ENCODE assay signal across 13 cellular contexts in the genomic region with DNA sequence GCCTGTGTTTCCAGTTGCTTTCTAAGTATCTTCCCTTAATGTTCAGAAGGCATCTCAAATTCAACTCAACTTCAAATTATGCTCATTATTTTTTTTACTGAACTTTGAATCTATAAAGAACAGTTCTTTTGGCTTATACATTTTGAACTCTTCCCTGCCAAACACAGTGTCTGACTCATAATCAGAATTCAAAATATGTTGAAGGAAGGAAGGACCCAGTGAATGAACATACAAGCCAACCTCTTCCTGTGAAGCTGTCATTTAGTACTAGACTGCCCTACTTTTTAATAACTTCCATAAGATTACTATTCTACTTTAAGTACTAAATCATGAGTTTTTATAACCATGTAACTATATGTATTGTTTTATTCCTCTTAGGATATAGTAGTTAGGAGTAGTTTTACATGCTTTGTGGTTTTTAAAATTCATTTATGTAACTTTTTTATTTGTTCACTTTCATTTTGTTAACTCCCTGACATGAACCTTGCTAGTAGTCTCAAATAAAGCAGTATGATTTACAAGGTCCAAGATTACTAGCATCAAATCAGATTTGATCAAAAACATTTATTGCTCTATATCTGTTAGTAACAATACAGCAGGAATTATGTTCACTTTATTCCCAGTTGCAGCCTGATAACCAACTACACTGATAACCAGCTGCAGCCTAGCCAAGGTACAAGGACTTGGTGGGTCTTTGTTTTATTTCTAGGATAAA. TPM values are rescaled to one million over a fixed set of nuclear protein-coding genes. Genes with fewer than 3 reads are reported as not detected.
A peak's percentile ranks its signal among the peaks of the same experiment; 100 is the strongest.
DNase-seq lines count a peak whose midpoint lies in the region; ATAC-seq lines count a peak whose summit lies in the region.
"Had no signal": no experiment of that assay in that cellular context is flagged by ENCODE, and none has a peak within 500 bp of the region (broad histone marks: within the 10 kb centered on the region; RNA-seq: fewer than 3 reads in every experiment).

No MANE protein-coding gene starts in this region.

- H3K27ac Mint-ChIP-seq in CD4-positive, alpha-beta memory T cell = peak overlapping the region; percentile 23 to 71 (median 63)
- peak overlapping the region in 1 of 2 donors; percentile 61 for H3K27ac Mint-ChIP-seq in effector memory CD8-positive, alpha-beta T cell
- H3K27ac Mint-ChIP-seq: dendritic cell treated with granulocyte-macrophage colony-stimulating factor and Interleukin-4, amounts not matched to agents 40 ng/mL and 50 ng/mL, for 4 days; stimulated activated naive B cell treated with anti-CD40 and anti-IgM and Interleukin-4, amounts not matched to agents 10 μg/mL and 1 μg/mL and 100 μg/mL, for 72 hours had no signal

- H3K4me3 ChIP-seq in CD4-positive, alpha-beta memory T cell (ENCODE audit: low read length in 2 of 2) = no peak overlapping the region

- peak overlapping the region in 2 of 8 donors; percentile 5 to 36 for H3K4me3 Mint-ChIP-seq in CD4-positive, alpha-beta memory T cell
- H3K4me3 Mint-ChIP-seq in effector memory CD8-positive, alpha-beta T cell = no peak overlapping the region
- H3K4me3 Mint-ChIP-seq: dendritic cell treated with granulocyte-macrophage colony-stimulating factor and Interleukin-4, amounts not matched to agents 40 ng/mL and 50 ng/mL, for 4 days; stimulated activated naive B cell treated with anti-CD40 and anti-IgM and Interleukin-4, amounts not matched to agents 10 μg/mL and 1 μg/mL and 100 μg/mL, for 72 hours had no signal

- ATAC-seq in HG02610 (IDR thresholded peaks at IDR 0.05; ENCODE audit: unreplicated experiment) (peak; percentile 60), HG02623 (IDR thresholded peaks at IDR 0.05; ENCODE audit: unreplicated experiment) (no peak)
- no peak for ATAC-seq in effector memory CD8-positive, alpha-beta T cell (replicated peaks)
- ATAC-seq: stimulated activated naive B cell treated with anti-CD40 and anti-IgM and Interleukin-4, amounts not matched to agents 10 μg/mL and 1 μg/mL and 100 μg/mL, for 72 hours had no signal

- POLR2A ChIA-PET in CD4-positive, alpha-beta memory T cell (lab: Charles Lee; ENCODE audit: partially characterized antibody) = interaction anchor here (1.8 kb wide), 1 partner anchor 208 kb away, joined by 3 read pairs; no protein-coding TSS in a partner anchor

- no peaks in the 10 kb centered on the region for H3K9me3 ChIP-seq in CD4-positive, alpha-beta memory T cell (ENCODE audit: control insufficient read depth in 1 of 2, low read length in 2 of 2)

- H3K27me3 ChIP-seq in CD4-positive, alpha-beta memory T cell (ENCODE audit: insufficient read depth, low read length) = no peaks in the 10 kb centered on the region

- peaks cover 18 to 26% of the 10 kb centered on the region in 2 donors for H3K36me3 Mint-ChIP-seq in CD4-positive, alpha-beta memory T cell
- peaks cover 16% of the 10 kb centered on the region for H3K36me3 Mint-ChIP-seq in effector memory CD8-positive, alpha-beta T cell (ENCODE audit: insufficient read depth)

- intact Hi-C loops in CD4-positive, alpha-beta memory T cell (cut with micrococcal nuclease) = no loop called here

- no peaks in the 10 kb centered on the region for H3K27me3 Mint-ChIP-seq in CD4-positive, alpha-beta memory T cell
- no peaks in the 10 kb centered on the region for H3K27me3 Mint-ChIP-seq in effector memory CD8-positive, alpha-beta T cell
- H3K27me3 Mint-ChIP-seq: dendritic cell treated with granulocyte-macrophage colony-stimulating factor and Interleukin-4, amounts not matched to agents 40 ng/mL and 50 ng/mL, for 4 days; stimulated activated naive B cell treated with anti-CD40 and anti-IgM and Interleukin-4, amounts not matched to agents 10 μg/mL and 1 μg/mL and 100 μg/mL, for 72 hours had no signal

- DNase-seq in CD4-positive, alpha-beta memory T cell = peak in 2 of 5 donors; percentile 1 to 12
- DNase-seq in amniotic epithelial cell (ENCODE audit: low read depth) (peak; percentile 44), lung microvascular endothelial cell (ENCODE audit: low read depth in 2 of 2) (peak; percentile 67 to 76), MV-4-11 (lab: John Stamatoyannopoulos, UW) (no peak)
- no peak for DNase-seq in effector CD4-positive, alpha-beta T cell
- DNase-seq in effector memory CD8-positive, alpha-beta T cell = no peak
- DNase-seq: islet precursor cell; NCI-H1436; stimulated activated naive B cell treated with anti-CD40 and anti-IgM and Interleukin-4, amounts not matched to agents 10 μg/mL and 1 μg/mL and 100 μg/mL, for 72 hours had no signal

- peaks cover under 1 to 21% (median 9%) of the 10 kb centered on the region in 4 donors for H3K4me1 Mint-ChIP-seq in CD4-positive, alpha-beta memory T cell
- peaks cover 1 to 10% of the 10 kb centered on the region in 2 donors for H3K4me1 Mint-ChIP-seq in effector memory CD8-positive, alpha-beta T cell (ENCODE audit: low read depth in 2 of 2)

- CTCF ChIA-PET in CD4-positive, alpha-beta memory T cell (lab: Charles Lee; ENCODE audit: partially characterized antibody) = no interaction called here

- H3K36me3 ChIP-seq in CD4-positive, alpha-beta memory T cell (ENCODE audit: insufficient read depth, low read length) = peaks cover 15% of the 10 kb centered on the region

- no peaks in the 10 kb centered on the region for H3K9me3 Mint-ChIP-seq in CD4-positive, alpha-beta memory T cell
- H3K9me3 Mint-ChIP-seq in effector memory CD8-positive, alpha-beta T cell = no peaks in the 10 kb centered on the region
- H3K9me3 Mint-ChIP-seq: dendritic cell treated with granulocyte-macrophage colony-stimulating factor and Interleukin-4, amounts not matched to agents 40 ng/mL and 50 ng/mL, for 4 days; stimulated activated naive B cell treated with anti-CD40 and anti-IgM and Interleukin-4, amounts not matched to agents 10 μg/mL and 1 μg/mL and 100 μg/mL, for 72 hours had no signal

- no peak overlapping the region for H3K27ac ChIP-seq in CD4-positive, alpha-beta memory T cell (ENCODE audit: low read depth, low read length)
- H3K27ac ChIP-seq: RWPE1 had no signal

- peaks cover 18% of the 10 kb centered on the region for H3K4me1 ChIP-seq in CD4-positive, alpha-beta memory T cell (ENCODE audit: insufficient read depth, low read length)

RNA-seq across cellular contexts. Expression of a gene that starts 6.4 kb away (rescaled TPM):
- total RNA-seq in CD4-positive, alpha-beta memory T cell = 1 to 10 TPM; 5.6 to 6.3 TPM
- polyA plus RNA-seq in CD4-positive, alpha-beta memory T cell = 10 to 100 TPM in 1 of 2 donors, 1 to 10 TPM in 1; 9.8 to 19.7 TPM
- total RNA-seq in lung microvascular endothelial cell = 15.5 and 18.1 TPM in 2 replicates

RNA-seq across cellular contexts. Expression of a gene that starts 42.9 kb away (rescaled TPM):
- 10 to 100 TPM; 28.6 to 29.7 TPM for total RNA-seq in CD4-positive, alpha-beta memory T cell
- 10 to 100 TPM; 16.2 to 28.8 TPM for polyA plus RNA-seq in CD4-positive, alpha-beta memory T cell
- total RNA-seq in lung microvascular endothelial cell = 25.7 and 29.2 TPM in 2 replicates

RNA-seq across cellular contexts. Expression of a gene that starts 51.0 kb away (rescaled TPM):
- 10 to 100 TPM; 50.6 to 53.5 TPM for total RNA-seq in CD4-positive, alpha-beta memory T cell
- 100 to 1,000 TPM in 1 of 2 donors, 10 to 100 TPM in 1; 89.0 to 132 TPM for polyA plus RNA-seq in CD4-positive, alpha-beta memory T cell
- 21.8 and 27.8 TPM in 2 replicates for total RNA-seq in lung microvascular endothelial cell

Comparison
In these comparisons a context has a peak if more than half of its experiments do, and no peak if none do; other contexts are left out.
1. DNase-seq: peak in amniotic epithelial cell (single experiment) and lung microvascular endothelial cell (2 of 2); none in effector CD4-positive, alpha-beta T cell (single experiment), effector memory CD8-positive, alpha-beta T cell (0 of 3) and MV-4-11 (single experiment).